ENCODE assay signal across 1 cellular context in the genomic region with DNA sequence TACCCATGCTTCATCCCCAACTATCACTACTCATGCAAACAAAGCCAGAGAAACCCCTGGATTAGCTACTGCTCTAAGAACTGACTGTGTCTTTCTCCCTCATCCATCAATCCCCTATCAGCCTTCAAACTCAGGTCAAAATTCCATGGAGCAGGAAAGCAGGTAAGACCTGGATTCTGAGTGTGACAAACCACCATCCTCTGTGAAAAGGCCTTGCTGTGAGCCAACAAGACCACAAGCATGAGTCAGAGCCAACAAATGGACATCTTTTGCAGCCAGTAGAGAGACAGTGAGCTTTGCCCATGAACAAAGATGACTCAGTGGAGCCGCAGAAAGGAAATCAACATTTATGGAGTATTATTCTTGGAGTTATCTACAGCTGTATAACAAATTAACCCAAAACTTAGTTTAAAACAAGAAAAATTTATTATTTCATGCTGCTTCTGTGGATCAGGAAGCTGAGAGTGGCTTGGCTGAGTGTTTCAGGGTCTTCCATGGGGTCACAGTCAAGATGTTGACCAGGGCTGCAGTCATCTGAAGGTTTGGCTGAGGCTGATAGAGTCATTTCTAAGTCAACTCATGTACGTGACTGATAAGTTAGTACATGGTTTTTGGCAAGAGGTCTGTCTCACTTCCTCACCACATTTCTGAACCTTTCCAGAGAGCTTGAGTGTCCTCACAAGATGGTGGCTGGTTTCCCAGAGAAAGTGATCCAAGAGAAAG.
TF ChIP-seq lines count a peak whose summit lies in the region.

No MANE protein-coding gene starts in this region.

TF ChIP-seq in endothelial cell of umbilical vein, 7 proteins besides CTCF, POLR2A, EP300 and RAD21 (continued from another document):
- TF ChIP-seq GATA2 (IDR thresholded peaks at IDR 0.05; ENCODE audit: insufficient read depth, insufficient read length, low read depth, low read length) (peak; percentile 79), POLR2AphosphoS5 (IDR thresholded peaks at IDR 0.05; ENCODE audit: insufficient read depth, low read depth, low read length) (peak; percentile 50), FOS (IDR thresholded peaks at IDR 0.05; ENCODE audit: borderline replicate concordance, insufficient read depth, low read length) (peak; percentile 99)
